In genomic region chr7:7323352-7323751, GRCh38 we compare ENCODE assay signal across 12 cellular contexts.
DNase-seq lines count a peak whose midpoint lies in the region; ATAC-seq and TF ChIP-seq lines count a peak whose summit lies in the region.
"Had no signal": no experiment of that assay in that cellular context is flagged by ENCODE, and none has a peak within 500 bp of the region (broad histone marks: within the 10 kb centered on the region; RNA-seq: fewer than 3 reads in every experiment).

No MANE protein-coding gene starts in this region.

- TF ChIP-seq CTCF in ascending aorta (IDR thresholded peaks at IDR 0.05): no peak

- peak; percentile 55 for DNase-seq in DMS153 (lab: John Stamatoyannopoulos, UW)
- peak; percentile 97 for DNase-seq in NCI-H345 (lab: John Stamatoyannopoulos, UW)
- DNase-seq in caudate nucleus (lab: John Stamatoyannopoulos, UW): no peak
- no peak for DNase-seq in ascending aorta (ENCODE audit: low spot score in 2 of 2)
- DNase-seq in stimulated activated CD4-positive, alpha-beta T cell treated with anti-CD3 and anti-CD28 coated beads, Interleukin-2, amount 100 ng/mL, for 24 hours: no peak
- DNase-seq: activated T-cell treated with anti-CD3 and anti-CD28 coated beads, Interleukin-2, amount 50 U/mL, for 24 hours; colonic mucosa; SIG-M5 had no signal

- intact Hi-C loops in ascending aorta (cut with DNase I): no loop called here

- H3K27ac ChIP-seq in caudate nucleus (ENCODE audit: low read depth, low read length) (no peak overlapping the region), ascending aorta (no peak overlapping the region)
- H3K27ac ChIP-seq: colonic mucosa, KMS-11 had no signal

- no peaks in the 10 kb centered on the region for H3K9me3 ChIP-seq in ascending aorta
- H3K9me3 ChIP-seq: colonic mucosa had no signal

- no peaks in the 10 kb centered on the region for H3K4me1 ChIP-seq in ascending aorta
- H3K4me1 ChIP-seq: colonic mucosa had no signal

- no peak overlapping the region for H3K4me3 ChIP-seq in ascending aorta
- H3K4me3 ChIP-seq: colonic mucosa had no signal

- peak; percentile 55 for ATAC-seq in GM19397 (IDR thresholded peaks at IDR 0.05; ENCODE audit: unreplicated experiment)
- ATAC-seq in HG03066 (IDR thresholded peaks at IDR 0.05; ENCODE audit: low read depth, unreplicated experiment): peak; percentile 57
- ATAC-seq in SK-N-SH treated with all-trans-retinoic acid at 6 μM for 48 hours: no peak

- no peaks in the 10 kb centered on the region for H3K27me3 ChIP-seq in ascending aorta
- H3K27me3 ChIP-seq: colonic mucosa had no signal

- H3K36me3 ChIP-seq in ascending aorta: no peaks in the 10 kb centered on the region
- H3K36me3 ChIP-seq: colonic mucosa had no signal

TF ChIP-seq in SK-N-SH treated with all-trans-retinoic acid at 6 μM for 48 hours, 23 proteins besides CTCF, POLR2A, EP300 and RAD21:
- TF ChIP-seq POU6F1 (CRISPR knock-in tag; IDR thresholded peaks at IDR 0.05; ENCODE audit: borderline replicate concordance, low read depth): no peak
- no peak for TF ChIP-seq ZC3H10 (CRISPR knock-in tag; IDR thresholded peaks at IDR 0.05)
- no peak for TF ChIP-seq ZFP30 (CRISPR knock-in tag; IDR thresholded peaks at IDR 0.05)
- TF ChIP-seq TCF4 (CRISPR knock-in tag; IDR thresholded peaks at IDR 0.05; ENCODE audit: borderline replicate concordance): no peak
- no peak for TF ChIP-seq TSHZ2 (CRISPR knock-in tag; IDR thresholded peaks at IDR 0.05)
- TF ChIP-seq ZNF565 (CRISPR knock-in tag; conservative IDR thresholded peaks at IDR 0.05; ENCODE audit: low read depth): no peak
- no peak for TF ChIP-seq TOX (CRISPR knock-in tag; IDR thresholded peaks at IDR 0.05; ENCODE audit: borderline replicate concordance)
- TF ChIP-seq GLIS3 (CRISPR knock-in tag; IDR thresholded peaks at IDR 0.05): no peak
- TF ChIP-seq CSRNP3 (CRISPR knock-in tag; IDR thresholded peaks at IDR 0.05): no peak
- no peak for TF ChIP-seq CSDC2 (CRISPR knock-in tag; IDR thresholded peaks at IDR 0.05)
- no peak for TF ChIP-seq BACH2 (CRISPR knock-in tag; IDR thresholded peaks at IDR 0.05; ENCODE audit: borderline replicate concordance)
- TF ChIP-seq ZNF8 (CRISPR knock-in tag; IDR thresholded peaks at IDR 0.05): no peak
- TF ChIP-seq PPARA (CRISPR knock-in tag; IDR thresholded peaks at IDR 0.05; ENCODE audit: borderline replicate concordance): no peak

Comparison
In these comparisons a context has a peak if more than half of its experiments do, and no peak if none do; other contexts are left out.
1. DNase-seq: peak in DMS153 (single experiment) and NCI-H345 (single experiment); none in caudate nucleus (0 of 61), ascending aorta (0 of 2) and stimulated activated CD4-positive, alpha-beta T cell treated with anti-CD3 and anti-CD28 coated beads, Interleukin-2, amount 100 ng/mL, for 24 hours (0 of 2).